ENCODE assay signal across 1 cellular context in the genomic region with DNA sequence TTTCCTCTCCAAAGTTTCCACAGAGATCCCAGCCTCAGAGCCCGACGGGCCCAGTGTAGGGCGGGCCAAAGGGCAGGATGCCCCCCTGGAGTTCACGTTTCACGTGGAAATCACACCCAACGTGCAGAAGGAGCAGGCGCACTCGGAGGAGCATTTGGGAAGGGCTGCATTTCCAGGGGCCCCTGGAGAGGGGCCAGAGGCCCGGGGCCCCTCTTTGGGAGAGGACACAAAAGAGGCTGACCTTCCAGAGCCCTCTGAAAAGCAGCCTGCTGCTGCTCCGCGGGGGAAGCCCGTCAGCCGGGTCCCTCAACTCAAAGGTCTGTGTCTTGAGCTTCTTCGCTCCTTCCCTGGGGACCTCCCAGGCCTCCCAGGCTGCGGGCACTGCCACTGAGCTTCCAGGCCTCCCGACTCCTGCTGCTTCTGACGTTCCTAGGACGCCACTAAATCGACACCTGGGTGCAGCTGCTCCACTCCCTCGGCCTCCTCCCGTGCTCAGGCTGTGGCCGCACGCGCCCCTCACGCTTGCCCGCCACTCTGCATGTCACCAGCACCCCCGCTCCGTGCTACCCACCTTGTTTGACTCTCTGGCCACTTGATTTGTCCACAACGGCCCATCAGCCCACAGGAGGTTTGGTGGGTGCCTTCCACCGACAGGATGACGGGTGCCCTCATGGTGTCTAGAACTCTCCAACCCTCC.
TF ChIP-seq lines count a peak whose summit lies in the region.

No MANE protein-coding gene starts in this region.

TF ChIP-seq in HepG2, 621 proteins besides CTCF, POLR2A, EP300 and RAD21:
- 0 out of 2 replicates have a peak, but pooled peaks have one; percentile 33 for TF ChIP-seq DNMT1 (CRISPR knock-in tag; IDR thresholded peaks at IDR 0.05)
- no peak for TF ChIP-seq ZSCAN21 (CRISPR knock-in tag; IDR thresholded peaks at IDR 0.05; ENCODE audit: borderline replicate concordance)
- TF ChIP-seq, protein P1, sequence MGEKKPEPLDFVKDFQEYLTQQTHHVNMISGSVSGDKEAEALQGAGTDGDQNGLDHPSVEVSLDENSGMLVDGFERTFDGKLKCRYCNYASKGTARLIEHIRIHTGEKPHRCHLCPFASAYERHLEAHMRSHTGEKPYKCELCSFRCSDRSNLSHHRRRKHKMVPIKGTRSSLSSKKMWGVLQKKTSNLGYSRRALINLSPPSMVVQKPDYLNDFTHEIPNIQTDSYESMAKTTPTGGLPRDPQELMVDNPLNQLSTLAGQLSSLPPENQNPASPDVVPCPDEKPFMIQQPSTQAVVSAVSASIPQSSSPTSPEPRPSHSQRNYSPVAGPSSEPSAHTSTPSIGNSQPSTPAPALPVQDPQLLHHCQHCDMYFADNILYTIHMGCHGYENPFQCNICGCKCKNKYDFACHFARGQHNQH (CRISPR knock-in tag; IDR thresholded peaks at IDR 0.05), result no peak
- no peak for TF ChIP-seq NFYC (CRISPR knock-in tag; IDR thresholded peaks at IDR 0.05)
- TF ChIP-seq, protein P2, sequence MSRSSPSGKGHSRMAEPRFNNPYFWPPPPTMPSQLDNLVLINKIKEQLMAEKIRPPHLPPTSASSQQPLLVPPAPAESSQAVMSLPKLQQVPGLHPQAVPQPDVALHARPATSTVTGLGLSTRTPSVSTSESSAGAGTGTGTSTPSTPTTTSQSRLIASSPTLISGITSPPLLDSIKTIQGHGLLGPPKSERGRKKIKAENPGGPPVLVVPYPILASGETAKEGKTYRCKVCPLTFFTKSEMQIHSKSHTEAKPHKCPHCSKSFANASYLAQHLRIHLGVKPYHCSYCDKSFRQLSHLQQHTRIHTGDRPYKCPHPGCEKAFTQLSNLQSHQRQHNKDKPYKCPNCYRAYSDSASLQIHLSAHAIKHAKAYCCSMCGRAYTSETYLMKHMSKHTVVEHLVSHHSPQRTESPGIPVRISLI (CRISPR knock-in tag; IDR thresholded peaks at IDR 0.05; ENCODE audit: borderline replicate concordance), result no peak
- TF ChIP-seq FOXP1 (IDR thresholded peaks at IDR 0.05), result no peak
- TF ChIP-seq FOXP1 (CRISPR knock-in tag; IDR thresholded peaks at IDR 0.05), result no peak
